In genomic region chr17:59765038-59765437, GRCh38 we compare ENCODE assay signal across 20 cellular contexts. TPM values are rescaled to one million over a fixed set of nuclear protein-coding genes. Genes with fewer than 3 reads are reported as not detected.
DNase-seq lines count a peak whose midpoint lies in the region; ATAC-seq and TF ChIP-seq lines count a peak whose summit lies in the region.
"Had no signal": no experiment of that assay in that cellular context is flagged by ENCODE, and none has a peak within 500 bp of the region (broad histone marks: within the 10 kb centered on the region; RNA-seq: fewer than 3 reads in every experiment).

No MANE protein-coding gene starts in this region.

- no peak for DNase-seq in activated naive CD4-positive, alpha-beta T cell (lab: John Stamatoyannopoulos, UW)
- DNase-seq in Panc1 (ENCODE audit: low read depth, low spot score) (no peak), epithelial cell of prostate (ENCODE audit: low read depth, low spot score) (no peak), NCI-H82 treated with DMSO at 0.1 percent for 48 hours (lab: John Stamatoyannopoulos, UW; ENCODE audit: unreplicated experiment) (no peak), HPDE6-E6E7 (ENCODE audit: extremely low spot score) (no peak), DMS53 (lab: John Stamatoyannopoulos, UW) (no peak)
- no peak for DNase-seq in stimulated activated naive B cell treated with anti-CD40 and anti-IgM and Interleukin-4, amounts not matched to agents 10 μg/mL and 1 μg/mL and 100 μg/mL, for 72 hours
- DNase-seq: activated naive CD4-positive, alpha-beta T cell treated with anti-CD3 and anti-CD28 coated beads, Interleukin-2, amount 10 ng/mL, durations not matched to agents 7 days and 5 days; CD4-positive, CD25-positive, alpha-beta regulatory T cell; effector CD8-positive, alpha-beta T cell; GF-D8; mucosa of descending colon; NCI-H1694; NCI-H526 treated with DMSO at 0.1 percent for 48 hours; SHP77 had no signal

- H3K27ac Mint-ChIP-seq in activated naive CD4-positive, alpha-beta T cell treated with anti-CD3 and anti-CD28 coated beads, Interleukin-2, amount 50 U/mL, for 24 hours = peak overlapping the region; percentile 92
- H3K27ac Mint-ChIP-seq in stimulated activated naive B cell treated with anti-CD40 and anti-IgM and Interleukin-4, amounts not matched to agents 10 μg/mL and 1 μg/mL and 100 μg/mL, for 72 hours = peak overlapping the region; percentile 87
- H3K27ac Mint-ChIP-seq: progenitor cell of endocrine pancreas had no signal

- no peaks in the 10 kb centered on the region for H3K27me3 ChIP-seq in Panc1 (ENCODE audit: control insufficient read depth, insufficient read depth, low read length)
- H3K27me3 ChIP-seq: esophagus muscularis mucosa had no signal

- H3K4me1 ChIP-seq in Panc1 (ENCODE audit: control insufficient read depth, insufficient read depth, low read length) = peaks cover 39% of the 10 kb centered on the region

- TF ChIP-seq CTCF in Panc1 (IDR thresholded peaks at IDR 0.05) = no peak

- in situ Hi-C loops in Panc1 (cut with HindIII; ENCODE audit: low pct_unique_long_range_greater_than_20kb, low sequenced_read_pairs) = no loop called here

- ATAC-seq in Panc1 = no peak
- ATAC-seq in stimulated activated naive B cell treated with anti-CD40 and anti-IgM and Interleukin-4, amounts not matched to agents 10 μg/mL and 1 μg/mL and 100 μg/mL, for 72 hours (replicated peaks) = no peak
- ATAC-seq: mucosa of descending colon had no signal

- H3K36me3 ChIP-seq in Panc1 (ENCODE audit: control insufficient read depth, insufficient read depth, low read length) = peaks cover 13% of the 10 kb centered on the region

- peaks cover 20% of the 10 kb centered on the region for H3K36me3 Mint-ChIP-seq in activated naive CD4-positive, alpha-beta T cell treated with anti-CD3 and anti-CD28 coated beads, Interleukin-2, amount 50 U/mL, for 24 hours
- H3K36me3 Mint-ChIP-seq in stimulated activated naive B cell treated with anti-CD40 and anti-IgM and Interleukin-4, amounts not matched to agents 10 μg/mL and 1 μg/mL and 100 μg/mL, for 72 hours = peaks cover 28 to 40% of the 10 kb centered on the region in 2 donors

- H3K27me3 Mint-ChIP-seq in activated naive CD4-positive, alpha-beta T cell treated with anti-CD3 and anti-CD28 coated beads, Interleukin-2, amount 50 U/mL, for 24 hours = no peaks in the 10 kb centered on the region
- no peaks in the 10 kb centered on the region for H3K27me3 Mint-ChIP-seq in stimulated activated naive B cell treated with anti-CD40 and anti-IgM and Interleukin-4, amounts not matched to agents 10 μg/mL and 1 μg/mL and 100 μg/mL, for 72 hours
- H3K27me3 Mint-ChIP-seq: activated naive CD4-positive, alpha-beta T cell treated with anti-CD3 and anti-CD28 coated beads, Interleukin-2, amount 10 ng/mL, durations not matched to agents 7 days and 5 days; CD4-positive, CD25-positive, alpha-beta regulatory T cell; progenitor cell of endocrine pancreas had no signal

- intact Hi-C loops in Panc1 (cut with micrococcal nuclease; ENCODE audit: unreplicated experiment) = no loop called here

- H3K4me3 ChIP-seq in Panc1 (ENCODE audit: low read depth in 2 of 2, low read length in 2 of 2) = no peak overlapping the region
- H3K4me3 ChIP-seq: esophagus muscularis mucosa, mucosa of descending colon, thoracic aorta had no signal

- BruUV-seq in Panc1 (replicated peaks; lab: Mats Ljungman, UMichigan) = no TSS peak

- H3K9me3 Mint-ChIP-seq in activated naive CD4-positive, alpha-beta T cell treated with anti-CD3 and anti-CD28 coated beads, Interleukin-2, amount 50 U/mL, for 24 hours = no peaks in the 10 kb centered on the region
- H3K9me3 Mint-ChIP-seq in stimulated activated naive B cell treated with anti-CD40 and anti-IgM and Interleukin-4, amounts not matched to agents 10 μg/mL and 1 μg/mL and 100 μg/mL, for 72 hours = no peaks in the 10 kb centered on the region
- H3K9me3 Mint-ChIP-seq: activated naive CD4-positive, alpha-beta T cell treated with anti-CD3 and anti-CD28 coated beads, Interleukin-2, amount 10 ng/mL, durations not matched to agents 7 days and 5 days; CD4-positive, CD25-positive, alpha-beta regulatory T cell; neural crest cell had no signal

- no peaks in the 10 kb centered on the region for H3K9me3 ChIP-seq in Panc1 (ENCODE audit: control insufficient read depth, insufficient read depth, low read depth, low read length)
- H3K9me3 ChIP-seq: esophagus muscularis mucosa, mucosa of descending colon, thoracic aorta had no signal

- H3K4me3 Mint-ChIP-seq in activated naive CD4-positive, alpha-beta T cell treated with anti-CD3 and anti-CD28 coated beads, Interleukin-2, amount 50 U/mL, for 24 hours = peak overlapping the region; percentile 2
- H3K4me3 Mint-ChIP-seq in stimulated activated naive B cell treated with anti-CD40 and anti-IgM and Interleukin-4, amounts not matched to agents 10 μg/mL and 1 μg/mL and 100 μg/mL, for 72 hours = no peak overlapping the region
- H3K4me3 Mint-ChIP-seq: activated naive CD4-positive, alpha-beta T cell treated with anti-CD3 and anti-CD28 coated beads, Interleukin-2, amount 10 ng/mL, durations not matched to agents 7 days and 5 days; CD4-positive, CD25-positive, alpha-beta regulatory T cell; neural crest cell had no signal

- POLR2A ChIA-PET in Panc1 (lab: Charles Lee) = no interaction called here

- H3K27ac ChIP-seq in Panc1 (ENCODE audit: low read length) (peak overlapping the region; percentile 100), epithelial cell of prostate (peak overlapping the region; percentile 91)
- H3K27ac ChIP-seq: esophagus muscularis mucosa had no signal

- CTCF ChIA-PET in Panc1 (lab: Charles Lee) = no interaction called here

- H3K4me1 Mint-ChIP-seq in activated naive CD4-positive, alpha-beta T cell treated with anti-CD3 and anti-CD28 coated beads, Interleukin-2, amount 50 U/mL, for 24 hours = peaks cover 56% of the 10 kb centered on the region
- H3K4me1 Mint-ChIP-seq in stimulated activated naive B cell treated with anti-CD40 and anti-IgM and Interleukin-4, amounts not matched to agents 10 μg/mL and 1 μg/mL and 100 μg/mL, for 72 hours = peaks cover 16 to 46% of the 10 kb centered on the region in 2 donors

RNA-seq across cellular contexts. Expression of gene VMP1, which starts 57.6 kb away (rescaled TPM):
- 281 TPM for total RNA-seq in Panc1 (2021; ENCODE audit: unreplicated experiment)
- 139 TPM for polyA plus RNA-seq in Panc1 (2012; ENCODE audit: insufficient read length)

RNA-seq across cellular contexts. Expression of gene PTRH2, which starts 57.8 kb away (rescaled TPM):
- 40.2 TPM for total RNA-seq in Panc1 (2021; ENCODE audit: unreplicated experiment)
- polyA plus RNA-seq in Panc1 (2012; ENCODE audit: insufficient read length) = 36.1 TPM
